ENCODE assay signal across 8 cellular contexts in the genomic region with DNA sequence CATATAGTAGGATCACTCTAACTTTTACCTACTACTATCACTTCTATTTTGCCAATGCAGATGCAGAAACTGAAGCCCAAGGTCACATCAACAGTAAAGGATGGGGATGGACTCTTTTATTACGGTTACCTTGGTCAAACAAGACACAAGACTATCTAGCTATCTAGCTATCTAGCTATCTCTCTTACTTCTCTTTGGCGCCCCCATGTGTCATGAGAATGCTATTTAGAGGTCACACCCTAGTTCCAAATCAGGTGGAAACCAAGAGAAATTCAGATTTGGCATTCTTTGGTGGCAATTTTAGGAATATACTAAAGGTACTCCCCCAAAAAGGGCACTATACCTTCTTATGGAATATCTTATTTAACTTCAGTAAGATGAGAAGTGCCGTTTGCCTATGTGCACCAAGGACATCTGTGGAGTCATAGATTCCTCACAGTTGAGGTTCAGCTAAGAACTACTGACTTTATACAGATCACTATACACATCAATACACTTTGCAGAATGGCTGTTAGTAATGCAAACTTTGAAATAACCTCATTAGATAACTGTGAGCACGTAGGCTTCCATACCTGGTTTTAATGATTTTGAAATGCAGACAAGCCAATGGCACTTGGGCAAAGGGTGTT. TPM values are rescaled to one million over a fixed set of nuclear protein-coding genes. Genes with fewer than 3 reads are reported as not detected.
DNase-seq lines count a peak whose midpoint lies in the region; ATAC-seq and TF ChIP-seq lines count a peak whose summit lies in the region.

No MANE protein-coding gene starts in this region.

- CTCF ChIA-PET in activated CD8-positive, alpha-beta T cell treated with anti-CD3 and anti-CD28 coated beads for 36 hours (lab: Charles Lee) = interaction anchor here (0.6 to 2.7 kb wide), 31 partner anchors 9 to 576 kb away, joined by 3 to 15 read pairs (median 4); no protein-coding TSS in a partner anchor

- H3K4me1 Mint-ChIP-seq in activated CD8-positive, alpha-beta T cell treated with anti-CD3 and anti-CD28 coated beads for 36 hours (ENCODE audit: low read depth) = no peaks in the 10 kb centered on the region
- peaks cover 4% of the 10 kb centered on the region for H3K4me1 Mint-ChIP-seq in glutamatergic neuron (ENCODE audit: low read depth, unreplicated experiment)
- H3K4me1 Mint-ChIP-seq in activated T-helper 17 cell treated with anti-CD3 and anti-CD28 coated beads, Interleukin-2, amount 50 U/mL, for 72 hours = no peaks in the 10 kb centered on the region

- H3K27ac Mint-ChIP-seq in activated CD8-positive, alpha-beta T cell treated with anti-CD3 and anti-CD28 coated beads for 36 hours = no peak overlapping the region
- no peak overlapping the region for H3K27ac Mint-ChIP-seq in glutamatergic neuron (ENCODE audit: unreplicated experiment)
- no peak overlapping the region for H3K27ac Mint-ChIP-seq in activated T-helper 17 cell treated with anti-CD3 and anti-CD28 coated beads, Interleukin-2, amount 50 U/mL, for 72 hours

- peak; percentile 58 for DNase-seq in D341Med (ENCODE audit: low spot score)
- peak; percentile 32 for DNase-seq in NCI-H2171 (lab: John Stamatoyannopoulos, UW)
- DNase-seq in activated CD8-positive, alpha-beta T cell treated with anti-CD3 and anti-CD28 coated beads for 36 hours = peak; percentile 79
- DNase-seq in glutamatergic neuron = peak; percentile 58
- peak; percentile 48 to 51 for DNase-seq in stimulated activated CD4-positive, alpha-beta T cell treated with anti-CD3 and anti-CD28 coated beads, Interleukin-2, amount 100 ng/mL, for 48 hours

- H3K36me3 Mint-ChIP-seq in activated CD8-positive, alpha-beta T cell treated with anti-CD3 and anti-CD28 coated beads for 36 hours (ENCODE audit: low read depth) = no peaks in the 10 kb centered on the region
- peaks cover 6% of the 10 kb centered on the region for H3K36me3 Mint-ChIP-seq in glutamatergic neuron (ENCODE audit: unreplicated experiment)
- H3K36me3 Mint-ChIP-seq in activated T-helper 17 cell treated with anti-CD3 and anti-CD28 coated beads, Interleukin-2, amount 50 U/mL, for 72 hours (ENCODE audit: low read depth) = no peaks in the 10 kb centered on the region

- intact Hi-C loops in activated CD8-positive, alpha-beta T cell treated with anti-CD3 and anti-CD28 coated beads for 36 hours (cut with micrococcal nuclease) = no loop called here

- TF ChIP-seq CTCF in activated CD8-positive, alpha-beta T cell treated with anti-CD3 and anti-CD28 coated beads for 36 hours (IDR thresholded peaks at IDR 0.05) = peak; percentile 74
- TF ChIP-seq CTCF in glutamatergic neuron (IDR thresholded peaks at IDR 0.05; ENCODE audit: partially characterized antibody, unreplicated experiment) = no peak

- H3K27me3 Mint-ChIP-seq in activated CD8-positive, alpha-beta T cell treated with anti-CD3 and anti-CD28 coated beads for 36 hours = peaks cover 22% of the 10 kb centered on the region
- peaks cover 14% of the 10 kb centered on the region for H3K27me3 Mint-ChIP-seq in glutamatergic neuron (ENCODE audit: unreplicated experiment)
- peaks cover 23% of the 10 kb centered on the region for H3K27me3 Mint-ChIP-seq in activated T-helper 17 cell treated with anti-CD3 and anti-CD28 coated beads, Interleukin-2, amount 50 U/mL, for 72 hours

- peak; percentile 51 for ATAC-seq in GM21367 (IDR thresholded peaks at IDR 0.05; ENCODE audit: unreplicated experiment)
- peak; percentile 68 for ATAC-seq in activated CD8-positive, alpha-beta T cell treated with anti-CD3 and anti-CD28 coated beads for 36 hours
- no peak for ATAC-seq in HG02973 (IDR thresholded peaks at IDR 0.05; ENCODE audit: unreplicated experiment)
- no peak for ATAC-seq in activated T-helper 17 cell treated with anti-CD3 and anti-CD28 coated beads, Interleukin-2, amount 50 U/mL, for 72 hours (replicated peaks)

- POLR2A ChIA-PET in activated CD8-positive, alpha-beta T cell treated with anti-CD3 and anti-CD28 coated beads for 36 hours (lab: Charles Lee) = no interaction called here

- no peak overlapping the region for H3K4me3 Mint-ChIP-seq in activated CD8-positive, alpha-beta T cell treated with anti-CD3 and anti-CD28 coated beads for 36 hours
- no peak overlapping the region for H3K4me3 Mint-ChIP-seq in glutamatergic neuron (ENCODE audit: unreplicated experiment)
- H3K4me3 Mint-ChIP-seq in activated T-helper 17 cell treated with anti-CD3 and anti-CD28 coated beads, Interleukin-2, amount 50 U/mL, for 72 hours = no peak overlapping the region

- no peaks in the 10 kb centered on the region for H3K9me3 Mint-ChIP-seq in activated CD8-positive, alpha-beta T cell treated with anti-CD3 and anti-CD28 coated beads for 36 hours
- peaks cover 9% of the 10 kb centered on the region for H3K9me3 Mint-ChIP-seq in glutamatergic neuron (ENCODE audit: unreplicated experiment)
- no peaks in the 10 kb centered on the region for H3K9me3 Mint-ChIP-seq in activated T-helper 17 cell treated with anti-CD3 and anti-CD28 coated beads, Interleukin-2, amount 50 U/mL, for 72 hours

RNA-seq across cellular contexts. Expression of a gene that starts 6.7 kb away (rescaled TPM):
- total RNA-seq in activated CD8-positive, alpha-beta T cell treated with anti-CD3 and anti-CD28 coated beads for 36 hours = not detected
- total RNA-seq in glutamatergic neuron (ENCODE audit: unreplicated experiment) = not detected
- under 1 TPM in 1 of 2 donors, not detected in 1; 0.21 TPM for total RNA-seq in activated T-helper 17 cell treated with anti-CD3 and anti-CD28 coated beads, Interleukin-2, amount 50 U/mL, for 72 hours

Comparison
In these comparisons a context has a peak if more than half of its experiments do, and no peak if none do; other contexts are left out.
1. ATAC-seq: peak in GM21367 (single experiment) and activated CD8-positive, alpha-beta T cell treated with anti-CD3 and anti-CD28 coated beads for 36 hours (single experiment); none in HG02973 (single experiment) and activated T-helper 17 cell treated with anti-CD3 and anti-CD28 coated beads, Interleukin-2, amount 50 U/mL, for 72 hours (single experiment).
2. Peak in every context shown above with its lines, with median percentiles within 50 percentile points of each other: DNase-seq.